Comparison of ENCODE assay signal across 28 cellular contexts in genomic region chr11:90803781-90804180, GRCh38.
"Had no signal": no experiment of that assay in that cellular context is flagged by ENCODE, and none has a peak within 500 bp of the region (broad histone marks: within the 10 kb centered on the region; RNA-seq: fewer than 3 reads in every experiment).

No MANE protein-coding gene starts in this region.

- H3K36me3 Mint-ChIP-seq: activated naive CD8-positive, alpha-beta T cell treated with anti-CD3 and anti-CD28 coated beads for 36 hours; memory B cell; stimulated activated memory B cell treated with anti-CD40 and anti-IgM and Interleukin-4, amounts not matched to agents 10 μg/mL and 1 μg/mL and 100 μg/mL, for 72 hours had no signal

- H3K27ac ChIP-seq: adrenal gland, body of pancreas, gastrocnemius medialis, pancreas, prostate gland, sigmoid colon, upper lobe of left lung, WERI-Rb-1 had no signal

- H3K9me3 Mint-ChIP-seq: activated naive CD8-positive, alpha-beta T cell treated with anti-CD3 and anti-CD28 coated beads for 36 hours; neural crest cell; stimulated activated memory B cell treated with anti-CD40 and anti-IgM and Interleukin-4, amounts not matched to agents 10 μg/mL and 1 μg/mL and 100 μg/mL, for 72 hours had no signal

- DNase-seq: activated CD4-positive, alpha-beta T cell treated with anti-CD3 and anti-CD28 coated beads for 48 hours; activated CD4-positive, alpha-beta T cell treated with anti-CD3 and anti-CD28 coated beads, Interleukin-2, amount 50 U/mL, for 48 hours; activated CD8-positive, alpha-beta memory T cell treated with anti-CD3 and anti-CD28 coated beads for 24 hours; activated effector memory CD4-positive, alpha-beta T cell treated with anti-CD3 and anti-CD28 coated beads, Interleukin-2, amount 50 U/mL, for 16 hours; activated naive CD4-positive, alpha-beta T cell treated with anti-CD3 and anti-CD28 coated beads for 36 hours; activated naive CD8-positive, alpha-beta T cell treated with anti-CD3 and anti-CD28 coated beads for 36 hours; adrenal gland; aorta; body of pancreas; cortex of kidney; gastrocnemius medialis; hippocampal formation; naive thymus-derived CD8-positive, alpha-beta T cell; nucleus accumbens; pancreas; sigmoid colon; small intestine; stimulated activated CD4-positive, alpha-beta T cell treated with anti-CD3 and anti-CD28 coated beads, Interleukin-4, amount 100 ng/mL, for 24 hours; stimulated activated CD8-positive, alpha-beta memory T cell treated with anti-CD3 and anti-CD28 coated beads, Interleukin-4, amount 100 ng/mL, for 48 hours; stimulated activated naive CD8-positive, alpha-beta T cell treated with anti-CD3 and anti-CD28 coated beads, Interleukin-15, amount 100 ng/mL, for 72 hours; substantia nigra; upper lobe of left lung; WERI-Rb-1 had no signal

- ATAC-seq: activated CD4-positive, CD25-positive, alpha-beta regulatory T cell treated with anti-CD3 and anti-CD28 coated beads, Interleukin-2, amount 50 U/mL, for 24 hours; body of pancreas; gastrocnemius medialis; naive thymus-derived CD8-positive, alpha-beta T cell; pancreas; stimulated activated memory B cell treated with anti-CD40 and anti-IgM and Interleukin-4, amounts not matched to agents 10 μg/mL and 1 μg/mL and 100 μg/mL, for 72 hours; stimulated activated naive CD8-positive, alpha-beta T cell treated with anti-CD3 and anti-CD28 coated beads, Interleukin-15, amount 100 ng/mL, for 72 hours had no signal

- H3K4me1 Mint-ChIP-seq: activated naive CD8-positive, alpha-beta T cell treated with anti-CD3 and anti-CD28 coated beads for 36 hours; memory B cell; naive thymus-derived CD8-positive, alpha-beta T cell; neural crest cell; stimulated activated memory B cell treated with anti-CD40 and anti-IgM and Interleukin-4, amounts not matched to agents 10 μg/mL and 1 μg/mL and 100 μg/mL, for 72 hours; stimulated activated naive CD8-positive, alpha-beta T cell treated with anti-CD3 and anti-CD28 coated beads, Interleukin-15, amount 100 ng/mL, for 72 hours had no signal

- H3K4me1 ChIP-seq: adrenal gland, body of pancreas, gastrocnemius medialis, pancreas, prostate gland, sigmoid colon, upper lobe of left lung had no signal

- H3K27me3 Mint-ChIP-seq: activated naive CD8-positive, alpha-beta T cell treated with anti-CD3 and anti-CD28 coated beads for 36 hours; memory B cell; naive thymus-derived CD8-positive, alpha-beta T cell; stimulated activated memory B cell treated with anti-CD40 and anti-IgM and Interleukin-4, amounts not matched to agents 10 μg/mL and 1 μg/mL and 100 μg/mL, for 72 hours; stimulated activated naive CD8-positive, alpha-beta T cell treated with anti-CD3 and anti-CD28 coated beads, Interleukin-15, amount 100 ng/mL, for 72 hours had no signal

- H3K27ac Mint-ChIP-seq: activated naive CD4-positive, alpha-beta T cell treated with anti-CD3 and anti-CD28 coated beads for 36 hours; activated naive CD8-positive, alpha-beta T cell treated with anti-CD3 and anti-CD28 coated beads for 36 hours; memory B cell; naive thymus-derived CD8-positive, alpha-beta T cell; stimulated activated memory B cell treated with anti-CD40 and anti-IgM and Interleukin-4, amounts not matched to agents 10 μg/mL and 1 μg/mL and 100 μg/mL, for 72 hours; stimulated activated naive CD8-positive, alpha-beta T cell treated with anti-CD3 and anti-CD28 coated beads, Interleukin-15, amount 100 ng/mL, for 72 hours had no signal

- H3K36me3 ChIP-seq: adrenal gland, gastrocnemius medialis, pancreas, prostate gland, sigmoid colon, upper lobe of left lung, WERI-Rb-1 had no signal

- H3K27me3 ChIP-seq: adrenal gland, body of pancreas, gastrocnemius medialis, pancreas, sigmoid colon, upper lobe of left lung had no signal

- H3K4me3 ChIP-seq: adrenal gland, body of pancreas, gastrocnemius medialis, pancreas, prostate gland, sigmoid colon, upper lobe of left lung had no signal

- H3K9me3 ChIP-seq: adrenal gland, body of pancreas, gastrocnemius medialis, pancreas, prostate gland, sigmoid colon, upper lobe of left lung had no signal

- FAIRE-seq: pancreas had no signal

- H3K4me3 Mint-ChIP-seq: activated naive CD4-positive, alpha-beta T cell treated with anti-CD3 and anti-CD28 coated beads for 36 hours; activated naive CD8-positive, alpha-beta T cell treated with anti-CD3 and anti-CD28 coated beads for 36 hours; memory B cell; naive thymus-derived CD8-positive, alpha-beta T cell; neural crest cell; stimulated activated memory B cell treated with anti-CD40 and anti-IgM and Interleukin-4, amounts not matched to agents 10 μg/mL and 1 μg/mL and 100 μg/mL, for 72 hours; stimulated activated naive CD8-positive, alpha-beta T cell treated with anti-CD3 and anti-CD28 coated beads, Interleukin-15, amount 100 ng/mL, for 72 hours had no signal
